ENCODE assay signal across 1 cellular context in the genomic region with DNA sequence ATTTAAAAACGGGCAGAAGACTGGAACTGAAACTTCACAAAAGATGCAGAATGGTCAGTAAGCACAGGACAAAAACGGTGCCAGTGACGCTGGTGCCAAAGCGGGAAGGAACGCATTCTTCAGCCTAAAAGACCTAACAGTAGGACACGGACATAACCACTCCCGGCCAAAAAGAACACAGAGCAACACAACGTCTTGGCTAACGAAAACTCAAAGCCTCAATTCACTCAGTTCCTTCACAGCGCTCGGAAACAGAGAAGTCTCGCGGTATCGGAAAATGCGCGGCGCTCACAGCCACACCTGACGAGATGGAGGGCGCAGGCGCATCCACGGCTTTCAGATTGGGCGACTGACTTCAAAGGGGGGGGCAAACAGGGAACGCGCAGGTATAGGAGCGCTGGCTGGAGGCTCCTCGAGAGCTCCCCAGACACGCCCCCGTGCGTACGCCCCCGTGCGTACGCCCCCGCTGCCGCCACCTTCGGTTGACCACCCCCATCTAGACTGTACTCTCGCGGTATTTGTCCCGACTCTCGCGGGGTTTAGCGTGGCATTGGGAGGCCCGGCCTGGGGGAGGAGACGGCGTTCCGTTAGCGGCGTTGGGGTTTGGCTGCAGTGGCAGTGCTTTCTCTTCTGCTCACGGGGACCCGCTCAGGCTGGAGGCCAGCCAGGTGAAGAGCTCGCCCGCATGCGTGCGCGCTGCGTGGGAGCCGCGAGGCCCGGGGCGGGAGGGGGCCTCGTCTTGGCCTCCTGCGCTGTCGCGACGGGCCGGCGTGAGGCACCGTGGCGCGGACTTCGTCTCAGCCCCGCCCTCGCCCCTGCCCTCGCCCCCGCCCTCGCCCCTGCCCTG.
TF ChIP-seq lines count a peak whose summit lies in the region.

A gene (plus strand): TSS at position 576 of the 847 bp plus-strand sequence. CDS start 321 bp downstream, outside the sequence.

TF ChIP-seq in GM23338, 12 proteins besides CTCF, POLR2A, EP300 and RAD21 (continued from another document):
- TF ChIP-seq, protein P1, sequence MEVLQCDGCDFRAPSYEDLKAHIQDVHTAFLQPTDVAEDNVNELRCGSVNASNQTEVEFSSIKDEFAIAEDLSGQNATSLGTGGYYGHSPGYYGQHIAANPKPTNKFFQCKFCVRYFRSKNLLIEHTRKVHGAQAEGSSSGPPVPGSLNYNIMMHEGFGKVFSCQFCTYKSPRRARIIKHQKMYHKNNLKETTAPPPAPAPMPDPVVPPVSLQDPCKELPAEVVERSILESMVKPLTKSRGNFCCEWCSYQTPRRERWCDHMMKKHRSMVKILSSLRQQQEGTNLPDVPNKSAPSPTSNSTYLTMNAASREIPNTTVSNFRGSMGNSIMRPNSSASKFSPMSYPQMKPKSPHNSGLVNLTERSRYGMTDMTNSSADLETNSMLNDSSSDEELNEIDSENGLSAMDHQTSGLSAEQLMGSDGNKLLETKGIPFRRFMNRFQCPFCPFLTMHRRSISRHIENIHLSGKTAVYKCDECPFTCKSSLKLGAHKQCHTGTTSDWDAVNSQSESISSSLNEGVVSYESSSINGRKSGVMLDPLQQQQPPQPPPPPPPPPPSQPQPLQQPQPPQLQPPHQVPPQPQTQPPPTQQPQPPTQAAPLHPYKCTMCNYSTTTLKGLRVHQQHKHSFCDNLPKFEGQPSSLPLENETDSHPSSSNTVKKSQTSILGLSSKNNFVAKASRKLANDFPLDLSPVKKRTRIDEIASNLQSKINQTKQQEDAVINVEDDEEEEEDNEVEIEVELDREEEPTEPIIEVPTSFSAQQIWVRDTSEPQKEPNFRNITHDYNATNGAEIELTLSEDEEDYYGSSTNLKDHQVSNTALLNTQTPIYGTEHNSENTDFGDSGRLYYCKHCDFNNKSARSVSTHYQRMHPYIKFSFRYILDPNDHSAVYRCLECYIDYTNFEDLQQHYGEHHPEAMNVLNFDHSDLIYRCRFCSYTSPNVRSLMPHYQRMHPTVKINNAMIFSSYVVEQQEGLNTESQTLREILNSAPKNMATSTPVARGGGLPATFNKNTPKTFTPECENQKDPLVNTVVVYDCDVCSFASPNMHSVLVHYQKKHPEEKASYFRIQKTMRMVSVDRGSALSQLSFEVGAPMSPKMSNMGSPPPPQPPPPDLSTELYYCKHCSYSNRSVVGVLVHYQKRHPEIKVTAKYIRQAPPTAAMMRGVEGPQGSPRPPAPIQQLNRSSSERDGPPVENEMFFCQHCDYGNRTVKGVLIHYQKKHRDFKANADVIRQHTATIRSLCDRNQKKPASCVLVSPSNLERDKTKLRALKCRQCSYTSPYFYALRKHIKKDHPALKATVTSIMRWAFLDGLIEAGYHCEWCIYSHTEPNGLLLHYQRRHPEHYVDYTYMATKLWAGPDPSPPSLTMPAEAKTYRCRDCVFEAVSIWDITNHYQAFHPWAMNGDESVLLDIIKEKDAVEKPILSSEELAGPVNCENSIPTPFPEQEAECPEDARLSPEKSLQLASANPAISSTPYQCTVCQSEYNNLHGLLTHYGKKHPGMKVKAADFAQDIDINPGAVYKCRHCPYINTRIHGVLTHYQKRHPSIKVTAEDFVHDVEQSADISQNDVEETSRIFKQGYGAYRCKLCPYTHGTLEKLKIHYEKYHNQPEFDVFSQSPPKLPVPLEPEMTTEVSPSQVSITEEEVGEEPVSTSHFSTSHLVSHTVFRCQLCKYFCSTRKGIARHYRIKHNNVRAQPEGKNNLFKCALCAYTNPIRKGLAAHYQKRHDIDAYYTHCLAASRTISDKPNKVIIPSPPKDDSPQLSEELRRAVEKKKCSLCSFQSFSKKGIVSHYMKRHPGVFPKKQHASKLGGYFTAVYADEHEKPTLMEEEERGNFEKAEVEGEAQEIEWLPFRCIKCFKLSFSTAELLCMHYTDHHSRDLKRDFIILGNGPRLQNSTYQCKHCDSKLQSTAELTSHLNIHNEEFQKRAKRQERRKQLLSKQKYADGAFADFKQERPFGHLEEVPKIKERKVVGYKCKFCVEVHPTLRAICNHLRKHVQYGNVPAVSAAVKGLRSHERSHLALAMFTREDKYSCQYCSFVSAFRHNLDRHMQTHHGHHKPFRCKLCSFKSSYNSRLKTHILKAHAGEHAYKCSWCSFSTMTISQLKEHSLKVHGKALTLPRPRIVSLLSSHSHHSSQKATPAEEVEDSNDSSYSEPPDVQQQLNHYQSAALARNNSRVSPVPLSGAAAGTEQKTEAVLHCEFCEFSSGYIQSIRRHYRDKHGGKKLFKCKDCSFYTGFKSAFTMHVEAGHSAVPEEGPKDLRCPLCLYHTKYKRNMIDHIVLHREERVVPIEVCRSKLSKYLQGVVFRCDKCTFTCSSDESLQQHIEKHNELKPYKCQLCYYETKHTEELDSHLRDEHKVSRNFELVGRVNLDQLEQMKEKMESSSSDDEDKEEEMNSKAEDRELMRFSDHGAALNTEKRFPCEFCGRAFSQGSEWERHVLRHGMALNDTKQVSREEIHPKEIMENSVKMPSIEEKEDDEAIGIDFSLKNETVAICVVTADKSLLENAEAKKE (CRISPR knock-in tag; IDR thresholded peaks at IDR 0.05): no peak
- TF ChIP-seq CREB1 (CRISPR knock-in tag; IDR thresholded peaks at IDR 0.05; ENCODE audit: low read depth) (peak; percentile 28), EZH2 (IDR thresholded peaks at IDR 0.05; ENCODE audit: low read depth, unreplicated experiment) (no peak), NANOG (IDR thresholded peaks at IDR 0.05; ENCODE audit: borderline replicate concordance) (no peak), JUNB (IDR thresholded peaks at IDR 0.05; ENCODE audit: unreplicated experiment) (no peak), POLR2AphosphoS5 (IDR thresholded peaks at IDR 0.05; ENCODE audit: low read depth) (peak; percentile 89), EZH2phosphoT487 (IDR thresholded peaks at IDR 0.05; ENCODE audit: unreplicated experiment) (no peak)
- TF ChIP-seq, protein P2, sequence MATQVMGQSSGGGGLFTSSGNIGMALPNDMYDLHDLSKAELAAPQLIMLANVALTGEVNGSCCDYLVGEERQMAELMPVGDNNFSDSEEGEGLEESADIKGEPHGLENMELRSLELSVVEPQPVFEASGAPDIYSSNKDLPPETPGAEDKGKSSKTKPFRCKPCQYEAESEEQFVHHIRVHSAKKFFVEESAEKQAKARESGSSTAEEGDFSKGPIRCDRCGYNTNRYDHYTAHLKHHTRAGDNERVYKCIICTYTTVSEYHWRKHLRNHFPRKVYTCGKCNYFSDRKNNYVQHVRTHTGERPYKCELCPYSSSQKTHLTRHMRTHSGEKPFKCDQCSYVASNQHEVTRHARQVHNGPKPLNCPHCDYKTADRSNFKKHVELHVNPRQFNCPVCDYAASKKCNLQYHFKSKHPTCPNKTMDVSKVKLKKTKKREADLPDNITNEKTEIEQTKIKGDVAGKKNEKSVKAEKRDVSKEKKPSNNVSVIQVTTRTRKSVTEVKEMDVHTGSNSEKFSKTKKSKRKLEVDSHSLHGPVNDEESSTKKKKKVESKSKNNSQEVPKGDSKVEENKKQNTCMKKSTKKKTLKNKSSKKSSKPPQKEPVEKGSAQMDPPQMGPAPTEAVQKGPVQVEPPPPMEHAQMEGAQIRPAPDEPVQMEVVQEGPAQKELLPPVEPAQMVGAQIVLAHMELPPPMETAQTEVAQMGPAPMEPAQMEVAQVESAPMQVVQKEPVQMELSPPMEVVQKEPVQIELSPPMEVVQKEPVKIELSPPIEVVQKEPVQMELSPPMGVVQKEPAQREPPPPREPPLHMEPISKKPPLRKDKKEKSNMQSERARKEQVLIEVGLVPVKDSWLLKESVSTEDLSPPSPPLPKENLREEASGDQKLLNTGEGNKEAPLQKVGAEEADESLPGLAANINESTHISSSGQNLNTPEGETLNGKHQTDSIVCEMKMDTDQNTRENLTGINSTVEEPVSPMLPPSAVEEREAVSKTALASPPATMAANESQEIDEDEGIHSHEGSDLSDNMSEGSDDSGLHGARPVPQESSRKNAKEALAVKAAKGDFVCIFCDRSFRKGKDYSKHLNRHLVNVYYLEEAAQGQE (IDR thresholded peaks at IDR 0.05; ENCODE audit: unreplicated experiment): no peak
- TF ChIP-seq, protein P3, sequence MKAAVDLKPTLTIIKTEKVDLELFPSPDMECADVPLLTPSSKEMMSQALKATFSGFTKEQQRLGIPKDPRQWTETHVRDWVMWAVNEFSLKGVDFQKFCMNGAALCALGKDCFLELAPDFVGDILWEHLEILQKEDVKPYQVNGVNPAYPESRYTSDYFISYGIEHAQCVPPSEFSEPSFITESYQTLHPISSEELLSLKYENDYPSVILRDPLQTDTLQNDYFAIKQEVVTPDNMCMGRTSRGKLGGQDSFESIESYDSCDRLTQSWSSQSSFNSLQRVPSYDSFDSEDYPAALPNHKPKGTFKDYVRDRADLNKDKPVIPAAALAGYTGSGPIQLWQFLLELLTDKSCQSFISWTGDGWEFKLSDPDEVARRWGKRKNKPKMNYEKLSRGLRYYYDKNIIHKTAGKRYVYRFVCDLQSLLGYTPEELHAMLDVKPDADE (IDR thresholded peaks at IDR 0.05): no peak; the same call in 1 of the 2 replicates
